In genomic region chr2:25387479-25388449, GRCh38 we compare ENCODE assay signal across 29 cellular contexts. TPM values are rescaled to one million over a fixed set of nuclear protein-coding genes. Genes with fewer than 3 reads are reported as not detected.
DNase-seq lines count a peak whose midpoint lies in the region; ATAC-seq lines count a peak whose summit lies in the region.
"Had no signal": no experiment of that assay in that cellular context is flagged by ENCODE, and none has a peak within 500 bp of the region (broad histone marks: within the 10 kb centered on the region; RNA-seq: fewer than 3 reads in every experiment).

No MANE protein-coding gene starts in this region.

- peak overlapping the region; percentile 74 for H3K27ac ChIP-seq in thymus (ENCODE audit: low read depth)
- H3K27ac ChIP-seq: breast epithelium, C4-2B, foreskin keratinocyte, pancreas, thoracic aorta had no signal

- no peak overlapping the region for H3K4me3 ChIP-seq in thymus (ENCODE audit: low read length)
- H3K4me3 ChIP-seq: breast epithelium, pancreas, thoracic aorta had no signal

- DNase-seq in activated naive CD4-positive, alpha-beta T cell treated with anti-CD3 and anti-CD28 coated beads, Interleukin-2, amount 10 ng/mL, durations not matched to agents 7 days and 5 days = no peak
- no peak for DNase-seq in activated naive CD4-positive, alpha-beta T cell treated with anti-CD3 and anti-CD28 coated beads, Interleukin-2, amount 50 U/mL, for 72 hours (ENCODE audit: low spot score in 2 of 2)
- DNase-seq in RPMI8226 (peak; percentile 0), left lobe of liver (ENCODE audit: low spot score) (peak; percentile 39), epidermal melanocyte (ENCODE audit: insufficient read length, low spot score) (no peak), AG20443 (ENCODE audit: low spot score) (no peak), NCI-H1048 (lab: John Stamatoyannopoulos, UW) (no peak)
- DNase-seq: activated naive CD4-positive, alpha-beta T cell; activated T-cell treated with anti-CD3 and anti-CD28 coated beads, Interleukin-2, amount 50 U/mL, for 24 hours; amygdala; effector CD8-positive, alpha-beta T cell; KBM-7; left colon; midbrain; NCI-H1436; NCI-H446; NCI-H82; OCI-M1; pancreas; right cardiac atrium; spleen; stimulated activated CD4-positive, alpha-beta T cell treated with anti-CD3 and anti-CD28 coated beads, Interleukin-2, amount 100 ng/mL, for 48 hours; stimulated activated naive CD4-positive, alpha-beta T cell treated with Interleukin-2 at 50 U/mL for 16 hours had no signal

- H3K4me1 Mint-ChIP-seq in activated naive CD4-positive, alpha-beta T cell treated with anti-CD3 and anti-CD28 coated beads, Interleukin-2, amount 10 ng/mL, durations not matched to agents 7 days and 5 days = peaks cover 42% of the 10 kb centered on the region

- H3K36me3 ChIP-seq in thymus (ENCODE audit: control insufficient read depth, insufficient read depth) = peaks cover 6% of the 10 kb centered on the region
- H3K36me3 ChIP-seq: breast epithelium, pancreas, thoracic aorta had no signal

- CTCF ChIA-PET in activated naive CD4-positive, alpha-beta T cell treated with anti-CD3 and anti-CD28 coated beads, Interleukin-2, amount 10 ng/mL, durations not matched to agents 7 days and 5 days (lab: Charles Lee) = interaction anchor here (1.2 to 2.7 kb wide), 3 partner anchors 12 to 26 kb away, joined by 3 to 9 read pairs (median 7); no protein-coding TSS in a partner anchor

- WGBS in thymus = 98% methylated on average over 24 of the region's 24 CpGs

- no peaks in the 10 kb centered on the region for H3K27me3 ChIP-seq in thymus (ENCODE audit: control insufficient read depth, insufficient read depth)
- H3K27me3 ChIP-seq: breast epithelium, foreskin keratinocyte, pancreas, spleen had no signal

- H3K27ac Mint-ChIP-seq in activated naive CD4-positive, alpha-beta T cell treated with anti-CD3 and anti-CD28 coated beads, Interleukin-2, amount 10 ng/mL, durations not matched to agents 7 days and 5 days = peak overlapping the region; percentile 82
- H3K27ac Mint-ChIP-seq in activated naive CD4-positive, alpha-beta T cell treated with anti-CD3 and anti-CD28 coated beads, Interleukin-2, amount 50 U/mL, for 72 hours = peak overlapping the region in 1 of 2 donors; percentile 41
- H3K27ac Mint-ChIP-seq: activated T-cell treated with anti-CD3 and anti-CD28 coated beads, Interleukin-2, amount 50 U/mL, for 24 hours; natural killer cell treated with Interleukin-12 subunit alpha and Interleukin-12 subunit beta and Interleukin-15 and Interleukin-18, amount 100 ng/mL, for 72 hours had no signal

- no peaks in the 10 kb centered on the region for H3K9me3 ChIP-seq in thymus (ENCODE audit: control insufficient read depth)
- H3K9me3 ChIP-seq: breast epithelium, pancreas, spleen, thoracic aorta had no signal

- H3K9me3 Mint-ChIP-seq in activated naive CD4-positive, alpha-beta T cell treated with anti-CD3 and anti-CD28 coated beads, Interleukin-2, amount 10 ng/mL, durations not matched to agents 7 days and 5 days = peaks cover 3% of the 10 kb centered on the region
- peaks cover 0 to 6% of the 10 kb centered on the region in 2 donors for H3K9me3 Mint-ChIP-seq in activated naive CD4-positive, alpha-beta T cell treated with anti-CD3 and anti-CD28 coated beads, Interleukin-2, amount 50 U/mL, for 72 hours
- H3K9me3 Mint-ChIP-seq: activated T-cell treated with anti-CD3 and anti-CD28 coated beads, Interleukin-2, amount 50 U/mL, for 24 hours; natural killer cell treated with Interleukin-12 subunit alpha and Interleukin-12 subunit beta and Interleukin-15 and Interleukin-18, amount 100 ng/mL, for 72 hours had no signal

- H3K4me1 ChIP-seq in thymus (ENCODE audit: control insufficient read depth, insufficient read depth, low read length) = no peaks in the 10 kb centered on the region
- H3K4me1 ChIP-seq: breast epithelium, foreskin keratinocyte, pancreas had no signal

- no peaks in the 10 kb centered on the region for H3K27me3 Mint-ChIP-seq in activated naive CD4-positive, alpha-beta T cell treated with anti-CD3 and anti-CD28 coated beads, Interleukin-2, amount 10 ng/mL, durations not matched to agents 7 days and 5 days
- H3K27me3 Mint-ChIP-seq: activated T-cell treated with anti-CD3 and anti-CD28 coated beads, Interleukin-2, amount 50 U/mL, for 24 hours; natural killer cell treated with Interleukin-12 subunit alpha and Interleukin-12 subunit beta and Interleukin-15 and Interleukin-18, amount 100 ng/mL, for 72 hours had no signal

- no peak overlapping the region for H3K4me3 Mint-ChIP-seq in activated naive CD4-positive, alpha-beta T cell treated with anti-CD3 and anti-CD28 coated beads, Interleukin-2, amount 10 ng/mL, durations not matched to agents 7 days and 5 days
- H3K4me3 Mint-ChIP-seq: activated T-cell treated with anti-CD3 and anti-CD28 coated beads, Interleukin-2, amount 50 U/mL, for 24 hours; natural killer cell treated with Interleukin-12 subunit alpha and Interleukin-12 subunit beta and Interleukin-15 and Interleukin-18, amount 100 ng/mL, for 72 hours had no signal

- H3K36me3 Mint-ChIP-seq in activated naive CD4-positive, alpha-beta T cell treated with anti-CD3 and anti-CD28 coated beads, Interleukin-2, amount 10 ng/mL, durations not matched to agents 7 days and 5 days = peaks cover 28% of the 10 kb centered on the region
- H3K36me3 Mint-ChIP-seq in activated naive CD4-positive, alpha-beta T cell treated with anti-CD3 and anti-CD28 coated beads, Interleukin-2, amount 50 U/mL, for 72 hours = peaks cover 7 to 13% of the 10 kb centered on the region in 2 donors

- no peak for ATAC-seq in activated naive CD4-positive, alpha-beta T cell treated with anti-CD3 and anti-CD28 coated beads, Interleukin-2, amount 50 U/mL, for 72 hours
- no peak for ATAC-seq in left lobe of liver
- ATAC-seq: left colon, pancreas, right cardiac atrium had no signal

RNA-seq across cellular contexts. Expression of gene DNMT3A, which starts 46.0 kb away (rescaled TPM):
- 10 to 100 TPM; 83.1 to 89.6 TPM for total RNA-seq in activated naive CD4-positive, alpha-beta T cell treated with anti-CD3 and anti-CD28 coated beads, Interleukin-2, amount 50 U/mL, for 72 hours
- 8.3 TPM for total RNA-seq in left lobe of liver
- polyA plus RNA-seq in thymus = 22.7 TPM

Comparison
In these comparisons a context has a peak if more than half of its experiments do, and no peak if none do; other contexts are left out.
1. DNase-seq: peak in RPMI8226 (single experiment) and left lobe of liver (single experiment); none in activated naive CD4-positive, alpha-beta T cell treated with anti-CD3 and anti-CD28 coated beads, Interleukin-2, amount 10 ng/mL, durations not matched to agents 7 days and 5 days (single experiment), activated naive CD4-positive, alpha-beta T cell treated with anti-CD3 and anti-CD28 coated beads, Interleukin-2, amount 50 U/mL, for 72 hours (0 of 2), epidermal melanocyte (single experiment), AG20443 (single experiment) and NCI-H1048 (single experiment).